1 cellular context compared by ENCODE assay signal in the genomic region with DNA sequence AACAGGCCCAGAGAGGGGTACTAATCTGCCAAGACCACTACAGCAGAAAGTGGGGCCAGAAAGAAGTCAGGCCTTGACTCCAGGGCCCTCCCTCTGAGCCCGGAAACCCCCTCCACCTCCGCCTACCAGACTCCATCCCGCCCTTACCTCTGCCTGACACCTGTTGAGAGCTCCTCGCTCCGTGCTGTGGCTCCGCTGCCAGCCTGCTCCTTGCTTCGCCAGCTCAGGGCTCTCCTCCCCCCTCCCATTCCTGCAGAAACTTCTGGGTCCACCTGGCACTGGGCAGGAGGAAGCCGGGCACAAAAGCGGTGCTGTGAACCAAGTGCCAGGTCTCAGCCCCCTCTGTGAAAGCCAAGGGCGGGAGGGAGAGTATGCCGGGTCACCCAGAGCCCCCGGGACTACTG.
TF ChIP-seq lines count a peak whose summit lies in the region.

No MANE protein-coding gene starts in this region.

TF ChIP-seq in endothelial cell of umbilical vein, 7 proteins besides CTCF, POLR2A, EP300 and RAD21:
- no peak for TF ChIP-seq MYC (IDR thresholded peaks at IDR 0.05; ENCODE audit: low read depth, low read length)
- no peak for TF ChIP-seq JUN (IDR thresholded peaks at IDR 0.05; ENCODE audit: borderline replicate concordance, insufficient read depth, insufficient read length, low read depth)
- no peak for TF ChIP-seq FOS (IDR thresholded peaks at IDR 0.05; ENCODE audit: borderline replicate concordance, insufficient read depth, low read length)
- no peak for TF ChIP-seq EZH2 (IDR thresholded peaks at IDR 0.05; ENCODE audit: borderline replicate concordance, low read depth, low read length, severe bottlenecking)
- TF ChIP-seq, protein P1, sequence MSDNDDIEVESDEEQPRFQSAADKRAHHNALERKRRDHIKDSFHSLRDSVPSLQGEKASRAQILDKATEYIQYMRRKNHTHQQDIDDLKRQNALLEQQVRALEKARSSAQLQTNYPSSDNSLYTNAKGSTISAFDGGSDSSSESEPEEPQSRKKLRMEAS (IDR thresholded peaks at IDR 0.05; ENCODE audit: insufficient read depth, insufficient read length): no peak
- TF ChIP-seq POLR2AphosphoS5 (IDR thresholded peaks at IDR 0.05; ENCODE audit: insufficient read depth, low read depth, low read length): no peak
- no peak for TF ChIP-seq GATA2 (IDR thresholded peaks at IDR 0.05; ENCODE audit: insufficient read depth, insufficient read length, low read depth, low read length)
